Comparison of ENCODE assay signal across 28 cellular contexts in the genomic region with DNA sequence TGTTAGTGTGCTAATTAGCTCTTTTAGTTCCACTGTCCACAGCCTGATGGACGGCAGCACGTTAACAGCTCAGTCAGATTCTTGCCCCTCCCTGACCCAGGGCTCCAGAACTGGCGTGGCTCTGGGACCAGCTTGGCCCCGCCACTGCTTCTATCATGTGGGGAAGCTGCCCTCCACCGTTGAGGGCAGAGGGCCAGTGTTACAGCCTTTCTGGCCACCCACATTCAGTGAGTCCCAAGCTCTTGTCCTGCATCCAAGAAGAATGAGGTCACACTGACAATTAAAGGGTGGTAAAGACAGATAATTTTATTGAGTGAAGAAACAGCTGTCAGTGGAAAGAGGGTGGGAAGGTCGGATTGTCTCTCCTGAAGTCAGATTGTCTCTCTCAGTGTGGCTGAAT. TPM values are rescaled to one million over a fixed set of nuclear protein-coding genes. Genes with fewer than 3 reads are reported as not detected.
"Had no signal": no experiment of that assay in that cellular context is flagged by ENCODE, and none has a peak within 500 bp of the region (broad histone marks: within the 10 kb centered on the region; RNA-seq: fewer than 3 reads in every experiment).

No MANE protein-coding gene starts in this region.

- H3K9ac ChIP-seq: KMS-11 had no signal

- H3K4me1 ChIP-seq: ascending aorta, body of pancreas, Peyer's patch had no signal

- H3K27ac ChIP-seq: ascending aorta, body of pancreas, KMS-11, Peyer's patch had no signal

- H3K4me3 ChIP-seq: ascending aorta, body of pancreas, Peyer's patch had no signal

- H3K27me3 ChIP-seq: ascending aorta, body of pancreas, Peyer's patch had no signal

- H3K4me2 ChIP-seq: KMS-11 had no signal

- H3K9me3 ChIP-seq: body of pancreas had no signal

- DNase-seq: activated B cell treated with CpG ODN at 0.5 μM for 24 hours; activated CD4-positive, alpha-beta T cell treated with anti-CD3 and anti-CD28 coated beads for 1 hour; activated CD4-positive, alpha-beta T cell treated with anti-CD3 and anti-CD28 coated beads, Interleukin-2, amount 10 ng/mL, durations not matched to agents 24 days and 14 days; activated CD4-positive, alpha-beta T cell treated with anti-CD3 and anti-CD28 coated beads, Interleukin-2, amount 50 U/mL, for 48 hours; activated CD8-positive, alpha-beta memory T cell treated with anti-CD3 and anti-CD28 coated beads, Interleukin-2, amount 10 ng/mL, durations not matched to agents 7 days and 5 days; activated effector memory CD4-positive, alpha-beta T cell treated with Interleukin-2 at 50 U/mL for 16 hours; activated naive CD4-positive, alpha-beta T cell; activated T-cell treated with anti-CD3 and anti-CD28 coated beads, Interleukin-2, amount 50 U/mL, for 24 hours; amniotic stem cell; body of pancreas; central memory CD4-positive, alpha-beta T cell; MV-4-11; NCI-H1092 treated with DMSO at 0.1 percent for 48 hours; NCI-H1417 treated with DMSO at 0.1 percent for 48 hours; NCI-H1694 treated with DMSO at 0.1 percent for 48 hours; NCI-H2029 treated with DMSO at 0.1 percent for 48 hours; NCI-H446; NCI-H524; Peyer's patch; SHP77; T-cell; T-helper 2 cell; T1000 had no signal

- FAIRE-seq: bronchial epithelial cell, TTC549 had no signal

RNA-seq across cellular contexts. Expression of a gene that starts 36.9 kb away (rescaled TPM):
- total RNA-seq: activated B cell treated with CpG ODN at 0.5 μM for 24 hours, ascending aorta, bronchial epithelial cell, MCF 10A had no signal
